In the genomic region with DNA sequence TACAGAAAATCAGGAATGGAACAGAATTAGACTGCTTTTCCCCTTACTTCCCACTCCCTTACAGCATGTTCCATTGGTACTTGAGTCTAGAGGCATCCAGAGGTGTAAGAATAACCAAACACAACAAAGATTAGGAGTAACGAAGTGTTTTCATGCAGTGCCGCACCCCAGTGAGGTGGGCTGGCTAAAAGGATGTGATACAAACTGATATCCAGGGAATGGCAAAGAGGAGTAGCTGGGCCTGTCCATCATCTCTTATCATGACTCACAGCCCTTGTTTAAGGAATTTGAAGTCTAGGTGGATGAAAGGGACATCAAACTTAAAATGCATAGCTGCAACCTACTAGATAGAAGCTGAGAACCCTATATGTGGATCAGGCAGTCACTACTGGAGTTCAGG, we compare ENCODE assay signal across 13 cellular contexts. TPM values are rescaled to one million over a fixed set of nuclear protein-coding genes. Genes with fewer than 3 reads are reported as not detected.
"Had no signal": no experiment of that assay in that cellular context is flagged by ENCODE, and none has a peak within 500 bp of the region (broad histone marks: within the 10 kb centered on the region; RNA-seq: fewer than 3 reads in every experiment).

No MANE protein-coding gene starts in this region.

- H3K9me3 Mint-ChIP-seq: activated CD4-positive, alpha-beta memory T cell treated with anti-CD3 and anti-CD28 coated beads for 36 hours; activated naive CD8-positive, alpha-beta T cell treated with anti-CD3 and anti-CD28 coated beads for 36 hours; nephron had no signal

- H3K4me3 Mint-ChIP-seq: activated CD4-positive, alpha-beta memory T cell treated with anti-CD3 and anti-CD28 coated beads for 36 hours; activated naive CD8-positive, alpha-beta T cell treated with anti-CD3 and anti-CD28 coated beads for 36 hours; nephron had no signal

- DNase-seq: activated CD4-positive, alpha-beta memory T cell treated with anti-CD3 and anti-CD28 coated beads for 36 hours; activated CD4-positive, alpha-beta T cell treated with anti-CD3 and anti-CD28 coated beads for 1 hour; activated gamma-delta T cell treated with Interleukin-2 at 50 U/mL for 16 hours; activated T-cell treated with anti-CD3 and anti-CD28 coated beads, Interleukin-2, amount 50 U/mL, for 48 hours; dorsolateral prefrontal cortex; gastrocnemius medialis; heart right ventricle; ovary; stimulated activated CD4-positive, alpha-beta T cell treated with anti-CD3 and anti-CD28 coated beads, Interleukin-4, amount 100 ng/mL, for 24 hours had no signal

- H3K4me1 ChIP-seq: transverse colon had no signal

- H3K36me3 ChIP-seq: gastrocnemius medialis, ovary, transverse colon had no signal

- ATAC-seq: gastrocnemius medialis, heart right ventricle had no signal

- H3K36me3 Mint-ChIP-seq: activated CD4-positive, alpha-beta memory T cell treated with anti-CD3 and anti-CD28 coated beads for 36 hours; activated naive CD8-positive, alpha-beta T cell treated with anti-CD3 and anti-CD28 coated beads for 36 hours had no signal

- H3K9me3 ChIP-seq: gastrocnemius medialis, heart right ventricle, ovary, transverse colon had no signal

- H3K27ac ChIP-seq: dorsolateral prefrontal cortex, gastrocnemius medialis, heart right ventricle, ovary, transverse colon had no signal

- H3K27ac Mint-ChIP-seq: activated CD4-positive, alpha-beta memory T cell treated with anti-CD3 and anti-CD28 coated beads for 36 hours; activated naive CD8-positive, alpha-beta T cell treated with anti-CD3 and anti-CD28 coated beads for 36 hours; nephron had no signal

- H3K4me3 ChIP-seq: dorsolateral prefrontal cortex, gastrocnemius medialis, heart right ventricle, ovary, transverse colon had no signal

- H3K27me3 Mint-ChIP-seq: activated CD4-positive, alpha-beta memory T cell treated with anti-CD3 and anti-CD28 coated beads for 36 hours; activated naive CD8-positive, alpha-beta T cell treated with anti-CD3 and anti-CD28 coated beads for 36 hours had no signal

- H3K27me3 ChIP-seq: dorsolateral prefrontal cortex, gastrocnemius medialis, heart right ventricle, ovary, transverse colon had no signal

RNA-seq across cellular contexts. Expression of a gene that starts 59.9 kb away (rescaled TPM):
- total RNA-seq: activated CD4-positive, alpha-beta memory T cell treated with anti-CD3 and anti-CD28 coated beads for 36 hours; activated naive CD8-positive, alpha-beta T cell treated with anti-CD3 and anti-CD28 coated beads for 36 hours; T-helper 2 cell treated with Interferon-gamma antibody and Interleukin-4, amounts not matched to agents 100 ng/mL and 5 ng/mL, for 36 hours had no signal
